ENCODE assay signal across 22 cellular contexts in genomic region chr12:67526129-67526528, GRCh38.
"Had no signal": no experiment of that assay in that cellular context is flagged by ENCODE, and none has a peak within 500 bp of the region (broad histone marks: within the 10 kb centered on the region; RNA-seq: fewer than 3 reads in every experiment).

No MANE protein-coding gene starts in this region.

- H3K4me1 Mint-ChIP-seq: activated CD4-positive, alpha-beta T cell treated with anti-CD3 and anti-CD28 coated beads, Interleukin-2, amount 10 ng/mL, durations not matched to agents 7 days and 5 days had no signal

- H3K36me3 Mint-ChIP-seq: activated CD4-positive, alpha-beta memory T cell treated with anti-CD3 and anti-CD28 coated beads for 36 hours; activated naive CD8-positive, alpha-beta T cell treated with anti-CD3 and anti-CD28 coated beads for 36 hours had no signal

- H3K9me3 ChIP-seq: MG63 had no signal

- H3K27ac ChIP-seq: SJSA1 had no signal

- DNase-seq: activated CD4-positive, alpha-beta memory T cell treated with anti-CD3 and anti-CD28 coated beads for 36 hours; activated CD4-positive, alpha-beta T cell treated with anti-CD3 and anti-CD28 coated beads, Interleukin-2, amount 10 ng/mL, durations not matched to agents 7 days and 5 days; activated CD8-positive, alpha-beta memory T cell treated with anti-CD3 and anti-CD28 coated beads for 24 hours; activated effector memory CD4-positive, alpha-beta T cell treated with anti-CD3 and anti-CD28 coated beads, Interleukin-2, amount 50 U/mL, for 16 hours; activated naive CD4-positive, alpha-beta T cell treated with Interleukin-2 at 50 U/mL for 16 hours; activated naive CD8-positive, alpha-beta T cell treated with anti-CD3 and anti-CD28 coated beads for 36 hours; activated T-cell treated with anti-CD3 and anti-CD28 coated beads, Interleukin-2, amount 50 U/mL, for 4 hours; caudate nucleus; MG63; MV-4-11; NCI-H1092 treated with DMSO at 0.1 percent for 48 hours; NCI-H1436; NCI-H187; NCI-H2081; NCI-H510A treated with DMSO at 0.1 percent for 48 hours; NCI-H69; NK-92 treated with Interleukin-12 subunit alpha and Interleukin-12 subunit beta, amount 100 ng/mL, for 24 hours; PC-3; SHP77; SW 1271 had no signal

- H3K27ac Mint-ChIP-seq: activated CD4-positive, alpha-beta memory T cell treated with anti-CD3 and anti-CD28 coated beads for 36 hours; activated CD4-positive, alpha-beta T cell treated with anti-CD3 and anti-CD28 coated beads, Interleukin-2, amount 10 ng/mL, durations not matched to agents 7 days and 5 days; activated naive CD8-positive, alpha-beta T cell treated with anti-CD3 and anti-CD28 coated beads for 36 hours had no signal

- H3K27me3 Mint-ChIP-seq: activated CD4-positive, alpha-beta memory T cell treated with anti-CD3 and anti-CD28 coated beads for 36 hours; activated naive CD8-positive, alpha-beta T cell treated with anti-CD3 and anti-CD28 coated beads for 36 hours had no signal

- H3K36me3 ChIP-seq: MG63, SJSA1 had no signal

- ATAC-seq: activated T-cell treated with anti-CD3 and anti-CD28 coated beads, Interleukin-2, amount 50 U/mL, for 4 hours; PC-3; SK-N-SH treated with all-trans-retinoic acid at 6 μM for 48 hours had no signal

- H3K9me3 Mint-ChIP-seq: activated CD4-positive, alpha-beta memory T cell treated with anti-CD3 and anti-CD28 coated beads for 36 hours; activated T-cell treated with anti-CD3 and anti-CD28 coated beads, Interleukin-2, amount 50 U/mL, for 4 hours had no signal

- H3K27me3 ChIP-seq: MG63, SJSA1 had no signal

- H3K4me3 ChIP-seq: MG63, SJSA1 had no signal

- H3K4me3 Mint-ChIP-seq: activated CD4-positive, alpha-beta memory T cell treated with anti-CD3 and anti-CD28 coated beads for 36 hours; activated CD4-positive, alpha-beta T cell treated with anti-CD3 and anti-CD28 coated beads, Interleukin-2, amount 10 ng/mL, durations not matched to agents 7 days and 5 days; activated naive CD8-positive, alpha-beta T cell treated with anti-CD3 and anti-CD28 coated beads for 36 hours; activated T-cell treated with anti-CD3 and anti-CD28 coated beads, Interleukin-2, amount 50 U/mL, for 4 hours had no signal
